ENCODE assay signal across 20 cellular contexts in the genomic region with DNA sequence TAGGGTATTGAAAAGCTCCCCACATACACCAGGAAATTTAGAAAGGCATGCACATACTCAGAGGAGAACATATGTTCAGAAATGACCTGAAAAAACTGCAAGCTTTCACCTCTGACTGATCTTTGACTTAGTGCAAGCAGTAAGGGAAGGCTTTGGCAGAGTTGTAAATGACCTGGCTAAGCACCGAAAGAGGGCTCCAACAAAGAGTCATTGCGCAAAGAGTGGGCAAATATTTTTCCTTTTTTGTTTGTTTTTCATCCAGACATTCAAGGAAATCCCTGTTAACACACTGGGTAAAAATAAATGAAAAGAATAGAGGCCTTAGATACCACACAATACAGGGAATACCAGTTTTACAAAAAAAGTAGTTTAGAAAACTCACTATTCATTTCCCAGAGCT. TPM values are rescaled to one million over a fixed set of nuclear protein-coding genes. Genes with fewer than 3 reads are reported as not detected.
DNase-seq lines count a peak whose midpoint lies in the region; ATAC-seq, FAIRE-seq and TF ChIP-seq lines count a peak whose summit lies in the region.
"Had no signal": no experiment of that assay in that cellular context is flagged by ENCODE, and none has a peak within 500 bp of the region (broad histone marks: within the 10 kb centered on the region; RNA-seq: fewer than 3 reads in every experiment).

No MANE protein-coding gene starts in this region.

- DNase-seq in A549 (ENCODE audit: low read depth in 1 of 2, low spot score in 1 of 2) (no peak), HuH-7 (ENCODE audit: low spot score) (peak; percentile 13), adipocyte (ENCODE audit: low read depth) (no peak), right cardiac atrium (no peak), putamen (ENCODE audit: low spot score) (no peak)
- DNase-seq in naive thymus-derived CD4-positive, alpha-beta T cell, result no peak
- DNase-seq: 8988T; CD8-positive, alpha-beta T cell; DMS 273 treated with DMSO at 0.1 percent for 48 hours; DMS79; GDM1; H9; KG1 had no signal

- no peak overlapping the region for H3K4me3 Mint-ChIP-seq in naive thymus-derived CD4-positive, alpha-beta T cell
- H3K4me3 Mint-ChIP-seq: B cell; CD8-positive, alpha-beta T cell; H9 had no signal

- POLR2A ChIA-PET in A549 (lab: Yijun Ruan, JAX), result no interaction called here
- POLR2A ChIA-PET in naive thymus-derived CD4-positive, alpha-beta T cell (lab: Charles Lee), result no interaction called here

- no peaks in the 10 kb centered on the region for H3K27me3 Mint-ChIP-seq in naive thymus-derived CD4-positive, alpha-beta T cell
- H3K27me3 Mint-ChIP-seq: B cell had no signal

- no peak overlapping the region for H3K27ac Mint-ChIP-seq in naive thymus-derived CD4-positive, alpha-beta T cell
- H3K27ac Mint-ChIP-seq: B cell; CD8-positive, alpha-beta T cell; H9 had no signal

- TF ChIP-seq RAD21 in A549 (conservative IDR thresholded peaks at IDR 0.05 in 1 of 2, IDR thresholded peaks at IDR 0.05 in 1 of 2), result no peak

- intact Hi-C loops in naive thymus-derived CD4-positive, alpha-beta T cell (cut with micrococcal nuclease), result no loop called here
- intact Hi-C loops in right cardiac atrium (cut with DNase I), result no loop called here

- ATAC-seq in A549 (no peak), right cardiac atrium (no peak)
- no peak for ATAC-seq in naive thymus-derived CD4-positive, alpha-beta T cell
- ATAC-seq: CD8-positive, alpha-beta T cell had no signal

- no peaks in the 10 kb centered on the region for H3K4me1 ChIP-seq in A549
- H3K4me1 ChIP-seq in adipocyte (ENCODE audit: control insufficient read depth, insufficient read depth, low read length), result no peaks in the 10 kb centered on the region
- no peaks in the 10 kb centered on the region for H3K4me1 ChIP-seq in subcutaneous abdominal adipose tissue (ENCODE audit: control insufficient read depth in 5 of 5, insufficient read depth in 5 of 5, low read length in 5 of 5)
- no peaks in the 10 kb centered on the region for H3K4me1 ChIP-seq in naive thymus-derived CD4-positive, alpha-beta T cell (ENCODE audit: control insufficient read depth in 2 of 2, insufficient read depth in 2 of 2, low read length in 2 of 2)
- no peaks in the 10 kb centered on the region for H3K4me1 ChIP-seq in right cardiac atrium (ENCODE audit: control insufficient read depth, insufficient read depth, low read length)

- no peak overlapping the region for H3K4me2 ChIP-seq in A549
- H3K4me2 ChIP-seq: BLaER1 treated with 17β-estradiol and CSF1 and Interleukin-3, amounts not matched to agents 10 nM and 100 nM had no signal

- peaks cover 21 to 98% (median 86%) of the 10 kb centered on the region in 11 donors for H3K9me3 Mint-ChIP-seq in naive thymus-derived CD4-positive, alpha-beta T cell

- TF ChIP-seq CTCF in A549 (IDR thresholded peaks at IDR 0.05), result no peak

- WGBS in A549 (ENCODE audit: missing lambda C conversion rate), result 75% methylated on average over 2 of the region's 2 CpGs
- WGBS in right cardiac atrium, result 96% methylated on average over 2 of the region's 2 CpGs

- no peak for TF ChIP-seq POLR2A in A549 (IDR thresholded peaks at IDR 0.05; ENCODE audit: low read length)

- no peak for TF ChIP-seq EP300 in A549 (IDR thresholded peaks at IDR 0.05)

- H3K36me3 Mint-ChIP-seq in naive thymus-derived CD4-positive, alpha-beta T cell, result peaks cover 21 to 78% (median 51%) of the 10 kb centered on the region in 5 donors

- no peaks in the 10 kb centered on the region for H3K27me3 ChIP-seq in adipocyte (replicated peaks; ENCODE audit: control insufficient read depth, insufficient read depth, low read length)
- no peaks in the 10 kb centered on the region for H3K27me3 ChIP-seq in subcutaneous abdominal adipose tissue (ENCODE audit: control insufficient read depth in 5 of 5, insufficient read depth in 4 of 5, low read length in 5 of 5)
- no peaks in the 10 kb centered on the region for H3K27me3 ChIP-seq in naive thymus-derived CD4-positive, alpha-beta T cell (ENCODE audit: control insufficient read depth in 2 of 2, insufficient read depth in 2 of 2, low read length in 2 of 2)
- no peaks in the 10 kb centered on the region for H3K27me3 ChIP-seq in right cardiac atrium (ENCODE audit: control insufficient read depth, insufficient read depth)
- H3K27me3 ChIP-seq: BLaER1 treated with 17β-estradiol and CSF1 and Interleukin-3, amounts not matched to agents 10 nM and 100 nM had no signal

- H3K4me1 Mint-ChIP-seq in naive thymus-derived CD4-positive, alpha-beta T cell, result no peaks in the 10 kb centered on the region
- H3K4me1 Mint-ChIP-seq: H9 had no signal

- H3K9ac ChIP-seq in adipocyte (ENCODE audit: low read length) (no peak overlapping the region), subcutaneous abdominal adipose tissue (ENCODE audit: low read length in 5 of 5) (no peak overlapping the region)
- H3K9ac ChIP-seq: BLaER1 treated with 17β-estradiol and CSF1 and Interleukin-3, amounts not matched to agents 10 nM and 100 nM had no signal

- H3K4me3 ChIP-seq in A549 (no peak overlapping the region), adipocyte (ENCODE audit: low read length) (peak overlapping the region; percentile 40), subcutaneous abdominal adipose tissue (ENCODE audit: low read depth in 1 of 5, low read length in 5 of 5) (peak overlapping the region in 4 of 5 donors; percentile 19 to 57 (median 37)), right cardiac atrium (ENCODE audit: low read length) (no peak overlapping the region)
- H3K4me3 ChIP-seq in naive thymus-derived CD4-positive, alpha-beta T cell (ENCODE audit: low read length), result no peak overlapping the region
- H3K4me3 ChIP-seq: BLaER1 treated with 17β-estradiol and CSF1 and Interleukin-3, amounts not matched to agents 10 nM and 100 nM had no signal

- FAIRE-seq in A549 (lab: Jason Lieb, UNC), result peak; percentile 18
- FAIRE-seq: GM12892, GM18507, H1 had no signal

- CTCF ChIA-PET in A549 (lab: Yijun Ruan, JAX), result no interaction called here
- CTCF ChIA-PET in naive thymus-derived CD4-positive, alpha-beta T cell (lab: Charles Lee), result no interaction called here

- H3K27ac ChIP-seq in A549 (no peak overlapping the region), subcutaneous abdominal adipose tissue (ENCODE audit: low read depth, low read length) (no peak overlapping the region), right cardiac atrium (ENCODE audit: low read length) (no peak overlapping the region)
- no peak overlapping the region for H3K27ac ChIP-seq in naive thymus-derived CD4-positive, alpha-beta T cell (ENCODE audit: low read depth, low read length)
- H3K27ac ChIP-seq: BLaER1 treated with 17β-estradiol and CSF1 and Interleukin-3, amounts not matched to agents 10 nM and 100 nM; HL-60 had no signal

- H3K36me3 ChIP-seq in adipocyte (ENCODE audit: control insufficient read depth, insufficient read depth, low read length, severe bottlenecking) (no peaks in the 10 kb centered on the region), subcutaneous abdominal adipose tissue (ENCODE audit: control insufficient read depth in 5 of 5, insufficient read depth in 5 of 5, low read length in 5 of 5) (peaks cover 0 to 15% (median 0%) of the 10 kb centered on the region in 5 donors)
- no peaks in the 10 kb centered on the region for H3K36me3 ChIP-seq in naive thymus-derived CD4-positive, alpha-beta T cell (ENCODE audit: control insufficient read depth in 2 of 3, insufficient read depth in 3 of 3, low read length in 3 of 3)

- H3K9me3 ChIP-seq in A549, result peaks cover 93% of the 10 kb centered on the region
- peaks cover 77% of the 10 kb centered on the region for H3K9me3 ChIP-seq in adipocyte (ENCODE audit: control insufficient read depth, low read length)
- H3K9me3 ChIP-seq in subcutaneous abdominal adipose tissue (ENCODE audit: control insufficient read depth in 5 of 5, low read length in 5 of 5), result peaks cover 35 to 87% (median 72%) of the 10 kb centered on the region in 5 donors
- H3K9me3 ChIP-seq in naive thymus-derived CD4-positive, alpha-beta T cell (ENCODE audit: control insufficient read depth in 2 of 3, low read length in 3 of 3), result peaks cover 4 to 61% (median 21%) of the 10 kb centered on the region in 3 experiments
- peaks cover 2% of the 10 kb centered on the region for H3K9me3 ChIP-seq in right cardiac atrium (ENCODE audit: control insufficient read depth, low read length)

TF ChIP-seq in A549, 52 proteins besides CTCF, POLR2A, EP300 and RAD21 (continues in another document):
- TF ChIP-seq NR3C1 (IDR thresholded peaks at IDR 0.05), result no peak
- no peak for TF ChIP-seq HES2 (IDR thresholded peaks at IDR 0.05)

RNA-seq across cellular contexts. Expression of gene ZNF233, which starts 5.2 kb away (rescaled TPM):
- polyA plus RNA-seq in A549 (2011; rRNA removed), result 1.9 and 2.1 TPM in 2 replicates
- 0.24 and 0.32 TPM in 2 replicates for polyA plus RNA-seq in A549 (2012; cell fraction: cytosol; rRNA removed)
- polyA plus RNA-seq in A549 (2012; cell fraction: nucleus; rRNA removed), result 0.11 and 0.30 TPM in 2 replicates
- 1.2 to 1.3 TPM (median 1.2 TPM) in 3 replicates for polyA plus RNA-seq in A549 (2017; fragmentation: RNase III; extraction: RNeasy Plus Mini Kit Qiagen cat#74134 plus additional on column Dnase treatment)
- 1.8 and 2.2 TPM in 2 replicates for polyA minus RNA-seq in A549 (2011; rRNA and poly(A)+ RNA removed)
- under 1 TPM in 1 of 5 experiments, not detected in 4; 0.14 TPM for total RNA-seq in naive thymus-derived CD4-positive, alpha-beta T cell
- under 1 TPM; 0.47 to 0.95 TPM for polyA plus RNA-seq in naive thymus-derived CD4-positive, alpha-beta T cell
- 1 to 10 TPM; 3.4 to 8.8 (median 6.4) TPM for total RNA-seq in right cardiac atrium
- polyA plus RNA-seq in right cardiac atrium, result 3.2 TPM
- total RNA-seq: CD8-positive, alpha-beta T cell had no signal

RNA-seq across cellular contexts. Expression of gene ZNF227, which starts 42.2 kb away (rescaled TPM):
- 15.8 and 17.1 TPM in 2 replicates for polyA plus RNA-seq in A549 (2011; rRNA removed)
- 3.8 and 4.0 TPM in 2 replicates for polyA plus RNA-seq in A549 (2012; cell fraction: cytosol; rRNA removed)
- polyA plus RNA-seq in A549 (2012; cell fraction: nucleus; rRNA removed), result 1.5 and 3.4 TPM in 2 replicates
- 10.1 to 10.4 TPM (median 10.1 TPM) in 3 replicates for polyA plus RNA-seq in A549 (2017; fragmentation: RNase III; extraction: RNeasy Plus Mini Kit Qiagen cat#74134 plus additional on column Dnase treatment)
- polyA minus RNA-seq in A549 (2011; rRNA and poly(A)+ RNA removed), result 21.7 and 22.4 TPM in 2 replicates
- 10 to 100 TPM; 18.3 to 51.5 (median 30.0) TPM for total RNA-seq in naive thymus-derived CD4-positive, alpha-beta T cell
- 10 to 100 TPM; 17.9 to 20.4 TPM for polyA plus RNA-seq in naive thymus-derived CD4-positive, alpha-beta T cell
- 10 to 100 TPM; 13.2 to 16.0 (median 15.0) TPM for total RNA-seq in right cardiac atrium
- polyA plus RNA-seq in right cardiac atrium, result 5.2 TPM

RNA-seq across cellular contexts. Expression of gene ZNF235, which starts 50.3 kb away (rescaled TPM):
- 7.4 and 8.4 TPM in 2 replicates for polyA plus RNA-seq in A549 (2011; rRNA removed)
- polyA plus RNA-seq in A549 (2012; cell fraction: cytosol; rRNA removed), result 1.3 and 1.6 TPM in 2 replicates
- 3.1 and 5.0 TPM in 2 replicates for polyA plus RNA-seq in A549 (2012; cell fraction: nucleus; rRNA removed)
- polyA plus RNA-seq in A549 (2017; fragmentation: RNase III; extraction: RNeasy Plus Mini Kit Qiagen cat#74134 plus additional on column Dnase treatment), result 3.8 to 4.9 TPM (median 4.2 TPM) in 3 replicates
- polyA minus RNA-seq in A549 (2011; rRNA and poly(A)+ RNA removed), result 6.0 and 8.2 TPM in 2 replicates
- 10 to 100 TPM in 2 of 5 experiments, 1 to 10 TPM in 3; 5.5 to 14.3 (median 6.7) TPM for total RNA-seq in naive thymus-derived CD4-positive, alpha-beta T cell
- polyA plus RNA-seq in naive thymus-derived CD4-positive, alpha-beta T cell, result 1 to 10 TPM; 1.9 to 4.3 TPM
- 1 to 10 TPM; 5.0 to 5.2 (median 5.1) TPM for total RNA-seq in right cardiac atrium
- polyA plus RNA-seq in right cardiac atrium, result 3.0 TPM

Comparison
In these comparisons a context has a peak if more than half of its experiments do, and no peak if none do; other contexts are left out.
1. H3K4me3 ChIP-seq: peak in adipocyte (single experiment) and subcutaneous abdominal adipose tissue (4 of 5); none in A549 (single experiment), naive thymus-derived CD4-positive, alpha-beta T cell (single experiment) and right cardiac atrium (single experiment).